Comparison of ENCODE assay signal across 8 cellular contexts in genomic region chr1:234605493-234605982, GRCh38. TPM values are rescaled to one million over a fixed set of nuclear protein-coding genes. Genes with fewer than 3 reads are reported as not detected.
DNase-seq lines count a peak whose midpoint lies in the region; TF ChIP-seq lines count a peak whose summit lies in the region.

No MANE protein-coding gene starts in this region.

- CTCF ChIA-PET in activated CD4-positive, alpha-beta T cell treated with anti-CD3 and anti-CD28 coated beads, Interleukin-2, amount 10 ng/mL, durations not matched to agents 7 days and 5 days (lab: Charles Lee), result interaction anchor here (1.1 to 3.8 kb wide), 3 partner anchors 118 to 479 kb away, joined by 3 to 12 read pairs (median 10); no protein-coding TSS in a partner anchor

- no peaks in the 10 kb centered on the region for H3K9me3 Mint-ChIP-seq in activated CD4-positive, alpha-beta T cell treated with anti-CD3 and anti-CD28 coated beads, Interleukin-2, amount 10 ng/mL, durations not matched to agents 7 days and 5 days

- TF ChIP-seq CTCF in kidney epithelial cell (IDR thresholded peaks at IDR 0.05; ENCODE audit: insufficient read depth, low read length, poor library complexity, severe bottlenecking) (no peak), testis (IDR thresholded peaks at IDR 0.05) (no peak)

- POLR2A ChIA-PET in activated CD4-positive, alpha-beta T cell treated with anti-CD3 and anti-CD28 coated beads, Interleukin-2, amount 10 ng/mL, durations not matched to agents 7 days and 5 days (lab: Charles Lee), result interaction anchor here (0.9 kb wide), 1 partner anchor 105 kb away, joined by 3 read pairs; no protein-coding TSS in a partner anchor

- peak overlapping the region; percentile 96 for H3K9ac ChIP-seq in adipocyte (ENCODE audit: low read length)

- H3K9me3 ChIP-seq in adipocyte (ENCODE audit: control insufficient read depth, low read length) (no peaks in the 10 kb centered on the region), testis (no peaks in the 10 kb centered on the region)

- H3K27me3 Mint-ChIP-seq in activated CD4-positive, alpha-beta T cell treated with anti-CD3 and anti-CD28 coated beads, Interleukin-2, amount 10 ng/mL, durations not matched to agents 7 days and 5 days, result no peaks in the 10 kb centered on the region

- peak overlapping the region; percentile 98 for H3K27ac Mint-ChIP-seq in activated CD4-positive, alpha-beta T cell treated with anti-CD3 and anti-CD28 coated beads, Interleukin-2, amount 10 ng/mL, durations not matched to agents 7 days and 5 days

- H3K4me3 Mint-ChIP-seq in activated CD4-positive, alpha-beta T cell treated with anti-CD3 and anti-CD28 coated beads, Interleukin-2, amount 10 ng/mL, durations not matched to agents 7 days and 5 days, result peak overlapping the region; percentile 84

- 4 to 11% methylated on average over 1 of the region's 1 CpG for WGBS in testis, 2 donors

- H3K4me3 ChIP-seq in adipocyte (ENCODE audit: low read length) (peak overlapping the region; percentile 90), kidney epithelial cell (ENCODE audit: low read depth, low read length) (peak overlapping the region; percentile 79), testis (peak overlapping the region; percentile 76 to 79)

- H3K36me3 Mint-ChIP-seq in activated CD4-positive, alpha-beta T cell treated with anti-CD3 and anti-CD28 coated beads, Interleukin-2, amount 10 ng/mL, durations not matched to agents 7 days and 5 days (ENCODE audit: low read depth), result peaks cover 58% of the 10 kb centered on the region

- DNase-seq in activated CD4-positive, alpha-beta T cell treated with anti-CD3 and anti-CD28 coated beads, Interleukin-2, amount 10 ng/mL, durations not matched to agents 7 days and 5 days, result no peak
- DNase-seq in activated CD4-positive, alpha-beta T cell treated with anti-CD3 and anti-CD28 coated beads for 1 hour, result no peak
- no peak for DNase-seq in adipocyte (ENCODE audit: low read depth)
- no peak for DNase-seq in kidney epithelial cell (ENCODE audit: low read depth)
- no peak for DNase-seq in testis
- DNase-seq in AG08396 (ENCODE audit: low spot score), result no peak
- no peak for DNase-seq in MV-4-11 (lab: John Stamatoyannopoulos, UW)
- DNase-seq in effector CD8-positive, alpha-beta T cell (lab: John Stamatoyannopoulos, UW), result no peak

- intact Hi-C loops in testis (cut with DNase I; ENCODE audit: low total_unique reads), result no loop called here

- no peak for TF ChIP-seq POLR2A in testis (IDR thresholded peaks at IDR 0.05)

- H3K27ac ChIP-seq in testis, result peak overlapping the region; percentile 96 to 100

- H3K4me1 ChIP-seq in adipocyte (ENCODE audit: control insufficient read depth, insufficient read depth, low read length), result peaks cover 43% of the 10 kb centered on the region
- H3K4me1 ChIP-seq in testis, result peaks cover 44% of the 10 kb centered on the region

- H3K27me3 ChIP-seq in adipocyte (replicated peaks; ENCODE audit: control insufficient read depth, insufficient read depth, low read length) (no peaks in the 10 kb centered on the region), kidney epithelial cell (ENCODE audit: control insufficient read depth, insufficient read depth, low read length) (no peaks in the 10 kb centered on the region), testis (no peaks in the 10 kb centered on the region)

- H3K36me3 ChIP-seq in adipocyte (ENCODE audit: control insufficient read depth, insufficient read depth, low read length, severe bottlenecking) (peaks cover 57% of the 10 kb centered on the region), kidney epithelial cell (ENCODE audit: control insufficient read depth, insufficient read depth, low read length) (peaks cover 5% of the 10 kb centered on the region), testis (ENCODE audit: low read depth, missing control alignments) (no peaks in the 10 kb centered on the region)

- H3K4me1 Mint-ChIP-seq in activated CD4-positive, alpha-beta T cell treated with anti-CD3 and anti-CD28 coated beads, Interleukin-2, amount 10 ng/mL, durations not matched to agents 7 days and 5 days, result peaks cover 57% of the 10 kb centered on the region

RNA-seq across cellular contexts. Expression of gene IRF2BP2, which starts 4.4 kb away (rescaled TPM):
- 10 to 100 TPM; 83.0 to 95.0 TPM for total RNA-seq in activated CD4-positive, alpha-beta T cell treated with anti-CD3 and anti-CD28 coated beads, Interleukin-2, amount 10 ng/mL, durations not matched to agents 7 days and 5 days
- 85.5 and 88.5 TPM in 2 replicates for total RNA-seq in kidney epithelial cell
- 10 to 100 TPM; 82.0 to 96.6 TPM for total RNA-seq in testis
- 100 TPM for polyA plus RNA-seq in testis (ENCODE audit: insufficient read depth, low read depth, low replicate concordance)
